ENCODE assay signal across 8 cellular contexts in genomic region chr12:47705571-47706425, GRCh38. TPM values are rescaled to one million over a fixed set of nuclear protein-coding genes. Genes with fewer than 3 reads are reported as not detected.
DNase-seq lines count a peak whose midpoint lies in the region; ATAC-seq and TF ChIP-seq lines count a peak whose summit lies in the region.

A gene with protein sequence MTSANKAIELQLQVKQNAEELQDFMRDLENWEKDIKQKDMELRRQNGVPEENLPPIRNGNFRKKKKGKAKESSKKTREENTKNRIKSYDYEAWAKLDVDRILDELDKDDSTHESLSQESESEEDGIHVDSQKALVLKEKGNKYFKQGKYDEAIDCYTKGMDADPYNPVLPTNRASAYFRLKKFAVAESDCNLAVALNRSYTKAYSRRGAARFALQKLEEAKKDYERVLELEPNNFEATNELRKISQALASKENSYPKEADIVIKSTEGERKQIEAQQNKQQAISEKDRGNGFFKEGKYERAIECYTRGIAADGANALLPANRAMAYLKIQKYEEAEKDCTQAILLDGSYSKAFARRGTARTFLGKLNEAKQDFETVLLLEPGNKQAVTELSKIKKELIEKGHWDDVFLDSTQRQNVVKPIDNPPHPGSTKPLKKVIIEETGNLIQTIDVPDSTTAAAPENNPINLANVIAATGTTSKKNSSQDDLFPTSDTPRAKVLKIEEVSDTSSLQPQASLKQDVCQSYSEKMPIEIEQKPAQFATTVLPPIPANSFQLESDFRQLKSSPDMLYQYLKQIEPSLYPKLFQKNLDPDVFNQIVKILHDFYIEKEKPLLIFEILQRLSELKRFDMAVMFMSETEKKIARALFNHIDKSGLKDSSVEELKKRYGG (minus strand): TSS chr12:47706030. CDS start chr12:47702840, 3,190 bp downstream.

- TF ChIP-seq POLR2A in NB4 (IDR thresholded peaks at IDR 0.05; ENCODE audit: extremely low read depth, insufficient read length): peak; percentile 99

- H3K9me3 Mint-ChIP-seq in HFFc6: no peaks in the 10 kb centered on the region
- no peaks in the 10 kb centered on the region for H3K9me3 Mint-ChIP-seq in activated naive CD4-positive, alpha-beta T cell treated with anti-CD3 and anti-CD28 coated beads, Interleukin-2, amount 50 U/mL, for 24 hours

- H3K4me1 Mint-ChIP-seq in HFFc6 (ENCODE audit: low read depth): peaks cover 47% of the 10 kb centered on the region
- H3K4me1 Mint-ChIP-seq in activated naive CD4-positive, alpha-beta T cell treated with anti-CD3 and anti-CD28 coated beads, Interleukin-2, amount 50 U/mL, for 24 hours: peaks cover 68% of the 10 kb centered on the region

- TF ChIP-seq CTCF in GM06990 (IDR thresholded peaks at IDR 0.05; ENCODE audit: insufficient read depth, low read length, poor library complexity, severe bottlenecking) (peak; percentile 67), HFFc6 (IDR thresholded peaks at IDR 0.05) (peak; percentile 87), NB4 (IDR thresholded peaks at IDR 0.05; ENCODE audit: low read depth, low read length) (peak; percentile 36)

- H3K27me3 Mint-ChIP-seq in HFFc6 (ENCODE audit: insufficient read depth): no peaks in the 10 kb centered on the region
- no peaks in the 10 kb centered on the region for H3K27me3 Mint-ChIP-seq in activated naive CD4-positive, alpha-beta T cell treated with anti-CD3 and anti-CD28 coated beads, Interleukin-2, amount 50 U/mL, for 24 hours

- peak within 1 kb of the TSS; percentile 93 for H3K4me3 ChIP-seq in GM06990 (replicated peaks; ENCODE audit: low read depth, low read length)
- H3K4me3 ChIP-seq in NB4 (ENCODE audit: low read depth, low read length): peak within 1 kb of the TSS; percentile 96

- peak within 1 kb of the TSS; percentile 67 for H3K27ac ChIP-seq in temporal lobe (ENCODE audit: low read depth, low read length)

- peak within 1 kb of the TSS; percentile 93 for H3K27ac Mint-ChIP-seq in HFFc6
- peak within 1 kb of the TSS; percentile 100 for H3K27ac Mint-ChIP-seq in activated naive CD4-positive, alpha-beta T cell treated with anti-CD3 and anti-CD28 coated beads, Interleukin-2, amount 50 U/mL, for 24 hours

- ATAC-seq in SK-N-SH treated with all-trans-retinoic acid at 6 μM for 48 hours: peak; percentile 98

- H3K27me3 ChIP-seq in GM06990 (replicated peaks; ENCODE audit: control insufficient read depth, insufficient read depth, low read length): no peaks in the 10 kb centered on the region

- peak; percentile 94 for DNase-seq in GM06990 (ENCODE audit: extremely low read depth, insufficient read length)
- peak; percentile 90 for DNase-seq in HFFc6
- DNase-seq in NB4 (ENCODE audit: low read depth): peak; percentile 98
- no peak for DNase-seq in glomerular endothelial cell (ENCODE audit: extremely low read depth, low read depth, low spot score)
- DNase-seq in occipital lobe (lab: John Stamatoyannopoulos, UW): peak; percentile 91

- H3K36me3 ChIP-seq in GM06990 (ENCODE audit: control insufficient read depth, insufficient read depth, low read length): no peaks in the 10 kb centered on the region

- peak within 1 kb of the TSS; percentile 94 for H3K4me3 Mint-ChIP-seq in HFFc6
- H3K4me3 Mint-ChIP-seq in activated naive CD4-positive, alpha-beta T cell treated with anti-CD3 and anti-CD28 coated beads, Interleukin-2, amount 50 U/mL, for 24 hours: peak within 1 kb of the TSS; percentile 94

- H3K36me3 Mint-ChIP-seq in HFFc6 (ENCODE audit: low read depth): peaks cover 5% of the 10 kb centered on the region; the same call in 1 of the 2 replicates
- H3K36me3 Mint-ChIP-seq in activated naive CD4-positive, alpha-beta T cell treated with anti-CD3 and anti-CD28 coated beads, Interleukin-2, amount 50 U/mL, for 24 hours: peaks cover 10% of the 10 kb centered on the region

TF ChIP-seq in SK-N-SH treated with all-trans-retinoic acid at 6 μM for 48 hours, 23 proteins besides CTCF, POLR2A, EP300 and RAD21:
- TF ChIP-seq ZNF8 (CRISPR knock-in tag; IDR thresholded peaks at IDR 0.05) (no peak), TOX (CRISPR knock-in tag; IDR thresholded peaks at IDR 0.05; ENCODE audit: borderline replicate concordance) (no peak), ZFP3 (CRISPR knock-in tag; IDR thresholded peaks at IDR 0.05) (no peak), PPARA (CRISPR knock-in tag; IDR thresholded peaks at IDR 0.05; ENCODE audit: borderline replicate concordance) (no peak), SNAI2 (CRISPR knock-in tag; IDR thresholded peaks at IDR 0.05) (no peak), ZC3H10 (CRISPR knock-in tag; IDR thresholded peaks at IDR 0.05) (no peak), CREB5 (CRISPR knock-in tag; IDR thresholded peaks at IDR 0.05; ENCODE audit: low read depth) (no peak), CSRNP3 (CRISPR knock-in tag; IDR thresholded peaks at IDR 0.05) (no peak), TCF4 (CRISPR knock-in tag; IDR thresholded peaks at IDR 0.05; ENCODE audit: borderline replicate concordance) (no peak), CSDC2 (CRISPR knock-in tag; IDR thresholded peaks at IDR 0.05) (no peak), ISL1 (CRISPR knock-in tag; IDR thresholded peaks at IDR 0.05) (no peak), POU6F1 (CRISPR knock-in tag; IDR thresholded peaks at IDR 0.05; ENCODE audit: borderline replicate concordance, low read depth) (no peak), BACH2 (CRISPR knock-in tag; IDR thresholded peaks at IDR 0.05; ENCODE audit: borderline replicate concordance) (no peak), ZNF70 (CRISPR knock-in tag; IDR thresholded peaks at IDR 0.05) (no peak), ESRRG (CRISPR knock-in tag; IDR thresholded peaks at IDR 0.05) (no peak)

RNA-seq across cellular contexts. Expression of the gene that starts here (rescaled TPM):
- total RNA-seq in HFFc6 (2021; fragmentation: NEBNext Ultra II Directional; extraction: Animal tissue kit (Norgen Biotek cat#: 25700)): 10 to 100 TPM; 26.3 to 43.4 (median 39.0) TPM
- total RNA-seq in glomerular endothelial cell (17.4 and 17.8 TPM in 2 replicates), occipital lobe (24.3 TPM), temporal lobe (19.7 TPM)

Comparison
In these comparisons a context has a peak if more than half of its experiments do, and no peak if none do; other contexts are left out.
1. CTCF ChIP-seq: peak in every context shown above with its lines; median percentile 87 in HFFc6; 67 in GM06990; 36 in NB4.